18 cellular contexts compared by ENCODE assay signal in genomic region chr13:31008400-31009115, GRCh38.
DNase-seq lines count a peak whose midpoint lies in the region; ATAC-seq and TF ChIP-seq lines count a peak whose summit lies in the region.
"Had no signal": no experiment of that assay in that cellular context is flagged by ENCODE, and none has a peak within 500 bp of the region (broad histone marks: within the 10 kb centered on the region; RNA-seq: fewer than 3 reads in every experiment).

No MANE protein-coding gene starts in this region.

- POLR2A ChIA-PET in HEK293 (lab: Yijun Ruan, JAX), result no interaction called here

- DNase-seq in Daoy (ENCODE audit: low read depth) (peak; percentile 49), fibroblast of mammary gland (ENCODE audit: low read depth) (peak; percentile 18), HT-29 (ENCODE audit: low spot score) (no peak), NCI-H526 (lab: John Stamatoyannopoulos, UW) (no peak), NCI-H82 treated with DMSO at 0.1 percent for 48 hours (lab: John Stamatoyannopoulos, UW; ENCODE audit: unreplicated experiment) (no peak)
- DNase-seq in effector CD8-positive, alpha-beta T cell (lab: John Stamatoyannopoulos, UW), result no peak
- DNase-seq: activated naive CD4-positive, alpha-beta T cell; erythroblast; H7; natural killer cell; NCI-H2227 treated with DMSO at 0.1 percent for 48 hours had no signal

- no peaks in the 10 kb centered on the region for H3K4me1 ChIP-seq in HEK293 (ENCODE audit: control insufficient read depth, insufficient read depth, low read length)
- H3K4me1 ChIP-seq: parathyroid adenoma had no signal

- TF ChIP-seq CTCF in HEK293 (tag by site-specific recombination; IDR thresholded peaks at IDR 0.05) (no peak), fibroblast of mammary gland (conservative IDR thresholded peaks at IDR 0.05; ENCODE audit: control insufficient read depth, insufficient read depth, low read depth, low read length) (no peak)

- no peaks in the 10 kb centered on the region for H3K9me3 ChIP-seq in HEK293 (ENCODE audit: control insufficient read depth, insufficient read depth, low read depth, low read length)
- H3K9me3 ChIP-seq: thoracic aorta had no signal

- no peaks in the 10 kb centered on the region for H3K36me3 ChIP-seq in HEK293 (ENCODE audit: control insufficient read depth in 2 of 2, insufficient read depth in 1 of 2, low read length in 2 of 2)
- H3K36me3 ChIP-seq: thoracic aorta had no signal

- H3K27ac ChIP-seq in HEK293 (ENCODE audit: extremely low read depth, low read depth, low read length), result no peak overlapping the region
- H3K27ac ChIP-seq: parathyroid adenoma, thoracic aorta had no signal

- no peak overlapping the region for H3K4me3 ChIP-seq in HEK293 (ENCODE audit: low read depth, low read length)
- no peak overlapping the region for H3K4me3 ChIP-seq in fibroblast of mammary gland (ENCODE audit: control insufficient read depth, low read depth, low read length)
- H3K4me3 ChIP-seq: K562 had no signal

- 0 out of 3 replicates have a peak, but pooled peaks have one; percentile 22 for ATAC-seq in SK-N-SH treated with all-trans-retinoic acid at 6 μM for 48 hours
- ATAC-seq: K562, natural killer cell, Right ventricle myocardium inferior, WTC11 had no signal

- CTCF ChIA-PET in HEK293 (lab: Yijun Ruan, JAX), result no interaction called here

TF ChIP-seq in HEK293, 187 proteins besides CTCF, POLR2A, EP300 and RAD21:
- TF ChIP-seq SCRT2 (tag by site-specific recombination; IDR thresholded peaks at IDR 0.05) (peak; percentile 65), KLF7 (tag by site-specific recombination; IDR thresholded peaks at IDR 0.05; ENCODE audit: borderline replicate concordance) (no peak)
TF ChIP-seq in HEK293: peak in this region for 1.

TF ChIP-seq in SK-N-SH treated with all-trans-retinoic acid at 6 μM for 48 hours, 23 proteins besides CTCF, POLR2A, EP300 and RAD21:
- TF ChIP-seq RARB (CRISPR knock-in tag; IDR thresholded peaks at IDR 0.05) (no peak), POU6F1 (CRISPR knock-in tag; IDR thresholded peaks at IDR 0.05; ENCODE audit: borderline replicate concordance, low read depth) (no peak), ZFP30 (CRISPR knock-in tag; IDR thresholded peaks at IDR 0.05) (no peak), ARNTL (CRISPR knock-in tag; IDR thresholded peaks at IDR 0.05; ENCODE audit: borderline replicate concordance, low read depth) (no peak), TSHZ2 (CRISPR knock-in tag; IDR thresholded peaks at IDR 0.05) (no peak), ZNF70 (CRISPR knock-in tag; IDR thresholded peaks at IDR 0.05) (no peak), BACH2 (CRISPR knock-in tag; IDR thresholded peaks at IDR 0.05; ENCODE audit: borderline replicate concordance) (no peak)
TF ChIP-seq in SK-N-SH treated with all-trans-retinoic acid at 6 μM for 48 hours: peak in this region for 0.

Comparison
In these comparisons a context has a peak if more than half of its experiments do, and no peak if none do; other contexts are left out.
1. DNase-seq: peak in Daoy (single experiment) and fibroblast of mammary gland (single experiment); none in HT-29 (single experiment), NCI-H526 (0 of 2), NCI-H82 treated with DMSO at 0.1 percent for 48 hours (single experiment) and effector CD8-positive, alpha-beta T cell (single experiment).